27 cellular contexts compared by ENCODE assay signal in genomic region chr15:101381671-101382212, GRCh38.
DNase-seq lines count a peak whose midpoint lies in the region; ATAC-seq, FAIRE-seq and TF ChIP-seq lines count a peak whose summit lies in the region.
"Had no signal": no experiment of that assay in that cellular context is flagged by ENCODE, and none has a peak within 500 bp of the region (broad histone marks: within the 10 kb centered on the region; RNA-seq: fewer than 3 reads in every experiment).

No MANE protein-coding gene starts in this region.

- no peak for ATAC-seq in HG03520 (IDR thresholded peaks at IDR 0.05; ENCODE audit: unreplicated experiment)
- ATAC-seq: activated naive CD8-positive, alpha-beta T cell treated with anti-CD3 and anti-CD28 coated beads, Interleukin-2, amount 50 U/mL, for 24 hours; SK-N-SH treated with all-trans-retinoic acid at 6 μM for 48 hours had no signal

- POLR2A ChIA-PET in HEK293 (lab: Yijun Ruan, JAX): no interaction called here

- no peaks in the 10 kb centered on the region for H3K27me3 ChIP-seq in bronchial epithelial cell (ENCODE audit: control insufficient read depth, insufficient read depth, low read length)
- H3K27me3 ChIP-seq: dorsolateral prefrontal cortex, testis, uterus had no signal

- H3K27ac ChIP-seq in HEK293 (ENCODE audit: extremely low read depth, low read depth, low read length): no peak overlapping the region
- H3K27ac ChIP-seq: epithelial cell of prostate, KMS-11, RWPE1, testis, uterus had no signal

- TF ChIP-seq CTCF in HEK293 (tag by site-specific recombination; IDR thresholded peaks at IDR 0.05) (no peak), bronchial epithelial cell (IDR thresholded peaks at IDR 0.05; ENCODE audit: insufficient read depth, low read length, severe bottlenecking) (no peak), GM20000 (IDR thresholded peaks at IDR 0.05; ENCODE audit: extremely low read depth, missing control alignments) (no peak)

- no peaks in the 10 kb centered on the region for H3K4me1 ChIP-seq in HEK293 (ENCODE audit: control insufficient read depth, insufficient read depth, low read length)
- H3K4me1 ChIP-seq: testis, uterus had no signal

- no peaks in the 10 kb centered on the region for H3K27me3 Mint-ChIP-seq in activated naive CD8-positive, alpha-beta T cell treated with anti-CD3 and anti-CD28 coated beads for 36 hours
- H3K27me3 Mint-ChIP-seq: activated CD4-positive, alpha-beta memory T cell treated with anti-CD3 and anti-CD28 coated beads for 36 hours; activated naive CD8-positive, alpha-beta T cell treated with anti-CD3 and anti-CD28 coated beads, Interleukin-2, amount 50 U/mL, for 24 hours had no signal

- no peak overlapping the region for H3K4me3 ChIP-seq in HEK293 (ENCODE audit: low read depth, low read length)
- H3K4me3 ChIP-seq in bronchial epithelial cell (ENCODE audit: low read depth, low read length): no peak overlapping the region
- H3K4me3 ChIP-seq: dorsolateral prefrontal cortex, testis, uterus had no signal

- no peaks in the 10 kb centered on the region for H3K36me3 Mint-ChIP-seq in activated naive CD8-positive, alpha-beta T cell treated with anti-CD3 and anti-CD28 coated beads for 36 hours
- H3K36me3 Mint-ChIP-seq: activated CD4-positive, alpha-beta memory T cell treated with anti-CD3 and anti-CD28 coated beads for 36 hours; CD14-positive monocyte; naive B cell had no signal

- no peaks in the 10 kb centered on the region for H3K9me3 Mint-ChIP-seq in activated naive CD8-positive, alpha-beta T cell treated with anti-CD3 and anti-CD28 coated beads for 36 hours
- H3K9me3 Mint-ChIP-seq: activated CD4-positive, alpha-beta memory T cell treated with anti-CD3 and anti-CD28 coated beads for 36 hours; activated naive CD8-positive, alpha-beta T cell treated with anti-CD3 and anti-CD28 coated beads, Interleukin-2, amount 50 U/mL, for 24 hours had no signal

- FAIRE-seq in bronchial epithelial cell (lab: Jason Lieb, UNC): no peak
- FAIRE-seq: D721Med, GM12892 had no signal

- no peaks in the 10 kb centered on the region for H3K9me3 ChIP-seq in HEK293 (ENCODE audit: control insufficient read depth, insufficient read depth, low read depth, low read length)
- H3K9me3 ChIP-seq: testis, uterus had no signal

- H3K36me3 ChIP-seq in HEK293 (ENCODE audit: control insufficient read depth in 2 of 2, insufficient read depth in 1 of 2, low read length in 2 of 2): peaks cover 5 to 45% of the 10 kb centered on the region in 2 experiments
- no peaks in the 10 kb centered on the region for H3K36me3 ChIP-seq in bronchial epithelial cell (ENCODE audit: control insufficient read depth, insufficient read depth, low read length)
- H3K36me3 ChIP-seq: uterus had no signal

- no peak overlapping the region for H3K4me3 Mint-ChIP-seq in activated naive CD8-positive, alpha-beta T cell treated with anti-CD3 and anti-CD28 coated beads for 36 hours
- H3K4me3 Mint-ChIP-seq: activated CD4-positive, alpha-beta memory T cell treated with anti-CD3 and anti-CD28 coated beads for 36 hours; activated naive CD8-positive, alpha-beta T cell treated with anti-CD3 and anti-CD28 coated beads, Interleukin-2, amount 50 U/mL, for 24 hours; CD14-positive monocyte; naive B cell had no signal

- DNase-seq in NOMO-1 (lab: John Stamatoyannopoulos, UW; ENCODE audit: unreplicated experiment in 2 of 2) (peak; percentile 35 to 74), bronchial epithelial cell (ENCODE audit: low read depth) (peak; percentile 81), retina (peak; percentile 33), GM20000 (ENCODE audit: low spot score) (no peak)
- DNase-seq in activated naive CD8-positive, alpha-beta T cell treated with anti-CD3 and anti-CD28 coated beads for 36 hours: no peak
- DNase-seq: activated CD4-positive, alpha-beta memory T cell treated with anti-CD3 and anti-CD28 coated beads for 36 hours; activated naive CD8-positive, alpha-beta T cell treated with anti-CD3 and anti-CD28 coated beads, Interleukin-2, amount 50 U/mL, for 24 hours; cerebellar nuclear complex; dorsolateral prefrontal cortex; EL; naive B cell; NCI-H1694 treated with DMSO at 0.1 percent for 48 hours; NCI-H526; stimulated activated CD4-positive, alpha-beta T cell treated with anti-CD3 and anti-CD28 coated beads, Interleukin-12 subunit alpha, Interleukin-12 subunit beta, amount 100 ng/mL, for 4 hours; stimulated activated CD4-positive, alpha-beta T cell treated with anti-CD3 and anti-CD28 coated beads, Interleukin-4, amount 100 ng/mL, for 24 hours; stimulated activated naive CD4-positive, alpha-beta T cell treated with Interleukin-2 at 50 U/mL for 16 hours; uterus had no signal

- H3K4me1 Mint-ChIP-seq in activated naive CD8-positive, alpha-beta T cell treated with anti-CD3 and anti-CD28 coated beads for 36 hours: peaks cover 8% of the 10 kb centered on the region

- CTCF ChIA-PET in HEK293 (lab: Yijun Ruan, JAX): interaction anchor here (0.6 kb wide), 2 partner anchors 36 to 314 kb away, joined by 3 to 5 read pairs; no protein-coding TSS in a partner anchor

- H3K27ac Mint-ChIP-seq in activated naive CD8-positive, alpha-beta T cell treated with anti-CD3 and anti-CD28 coated beads for 36 hours: no peak overlapping the region
- H3K27ac Mint-ChIP-seq: activated CD4-positive, alpha-beta memory T cell treated with anti-CD3 and anti-CD28 coated beads for 36 hours; activated naive CD8-positive, alpha-beta T cell treated with anti-CD3 and anti-CD28 coated beads, Interleukin-2, amount 50 U/mL, for 24 hours had no signal

TF ChIP-seq in HEK293, 187 proteins besides CTCF, POLR2A, EP300 and RAD21:
- TF ChIP-seq ZNF394 (tag by site-specific recombination; IDR thresholded peaks at IDR 0.05; ENCODE audit: borderline replicate concordance) (peak; percentile 46; the same call in 1 of the 2 replicates), SP2 (tag by site-specific recombination; IDR thresholded peaks at IDR 0.05) (no peak)

Comparison
In these comparisons a context has a peak if more than half of its experiments do, and no peak if none do; other contexts are left out.
1. DNase-seq: peak in NOMO-1 (2 of 2), bronchial epithelial cell (single experiment) and retina (single experiment); none in activated naive CD8-positive, alpha-beta T cell treated with anti-CD3 and anti-CD28 coated beads for 36 hours (single experiment) and GM20000 (single experiment).